Comparison of ENCODE assay signal across 11 cellular contexts in the genomic region with DNA sequence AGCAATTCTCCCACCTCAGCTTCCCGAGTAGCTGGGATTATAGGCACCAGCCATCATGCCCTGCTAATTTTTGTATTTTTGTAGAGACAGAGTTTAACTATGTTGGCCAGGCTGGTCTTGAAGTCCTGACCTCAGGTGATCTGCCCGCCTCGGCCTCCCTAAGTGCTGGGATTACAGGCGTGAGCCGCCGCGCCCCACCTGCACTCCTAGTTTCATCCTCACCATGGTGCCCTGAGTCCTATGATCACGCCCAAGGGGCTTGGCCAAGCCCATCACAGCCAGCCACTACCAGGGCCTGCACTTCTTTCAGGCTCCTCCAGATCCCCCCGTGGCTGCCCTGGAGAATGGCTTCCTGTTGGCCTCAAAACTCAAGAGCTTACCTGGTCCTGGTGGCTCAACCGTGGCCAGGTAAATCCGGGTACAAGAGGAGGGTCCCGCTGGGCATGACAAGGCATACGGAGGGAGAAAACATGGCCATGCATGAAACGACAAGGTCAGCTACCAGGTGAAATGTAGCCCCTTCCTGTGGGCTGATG. TPM values are rescaled to one million over a fixed set of nuclear protein-coding genes. Genes with fewer than 3 reads are reported as not detected.
A peak's percentile ranks its signal among the peaks of the same experiment; 100 is the strongest.
DNase-seq lines count a peak whose midpoint lies in the region; ATAC-seq and TF ChIP-seq lines count a peak whose summit lies in the region.
"Had no signal": no experiment of that assay in that cellular context is flagged by ENCODE, and none has a peak within 500 bp of the region (broad histone marks: within the 10 kb centered on the region; RNA-seq: fewer than 3 reads in every experiment).

No MANE protein-coding gene starts in this region.

- peak overlapping the region; percentile 73 for H3K4me3 Mint-ChIP-seq in nephron progenitor cell
- H3K4me3 Mint-ChIP-seq: activated CD8-positive, alpha-beta T cell treated with anti-CD3 and anti-CD28 coated beads for 36 hours; activated naive CD8-positive, alpha-beta T cell treated with anti-CD3 and anti-CD28 coated beads, Interleukin-2, amount 50 U/mL, for 24 hours had no signal

- H3K27me3 Mint-ChIP-seq in nephron progenitor cell (ENCODE audit: low read depth, poor library complexity): peaks cover 3% of the 10 kb centered on the region

- H3K27ac Mint-ChIP-seq in nephron progenitor cell: peak overlapping the region; percentile 96
- H3K27ac Mint-ChIP-seq: activated CD8-positive, alpha-beta T cell treated with anti-CD3 and anti-CD28 coated beads for 36 hours; activated naive CD8-positive, alpha-beta T cell treated with anti-CD3 and anti-CD28 coated beads, Interleukin-2, amount 50 U/mL, for 24 hours had no signal

- TF ChIP-seq CTCF in BE2C (IDR thresholded peaks at IDR 0.05; ENCODE audit: low read depth, low read length) (no peak; the same call in 1 of the 2 replicates), nephron progenitor cell (IDR thresholded peaks at IDR 0.05) (no peak)

- no peaks in the 10 kb centered on the region for H3K36me3 ChIP-seq in BE2C

- peaks cover 9% of the 10 kb centered on the region for H3K4me1 ChIP-seq in BE2C

- no peak for DNase-seq in BE2C
- peak; percentile 57 for DNase-seq in SK-N-DZ (ENCODE audit: low spot score)
- no peak for DNase-seq in nephron progenitor cell
- DNase-seq in NCI-H1436 treated with DMSO at 0.1 percent for 48 hours (lab: John Stamatoyannopoulos, UW): no peak
- DNase-seq in SHP77 (lab: John Stamatoyannopoulos, UW): no peak
- DNase-seq: activated CD8-positive, alpha-beta T cell treated with anti-CD3 and anti-CD28 coated beads for 36 hours; activated naive CD8-positive, alpha-beta T cell treated with anti-CD3 and anti-CD28 coated beads, Interleukin-2, amount 50 U/mL, for 24 hours; GOT3 had no signal

- H3K4me1 Mint-ChIP-seq in nephron progenitor cell: peaks cover 72% of the 10 kb centered on the region

- no peaks in the 10 kb centered on the region for H3K9me3 ChIP-seq in BE2C
- H3K9me3 ChIP-seq: MG63 had no signal

- peak overlapping the region; percentile 31; the same call in 1 of the 2 replicates for H3K4me3 ChIP-seq in BE2C (ENCODE audit: low read depth, low read length)
- H3K4me3 ChIP-seq: MG63 had no signal

- H3K36me3 Mint-ChIP-seq in nephron progenitor cell (ENCODE audit: low read depth): no peaks in the 10 kb centered on the region

- H3K27me3 ChIP-seq in BE2C: no peaks in the 10 kb centered on the region
- H3K27me3 ChIP-seq: MG63 had no signal

- ATAC-seq in GM19395 (IDR thresholded peaks at IDR 0.05; ENCODE audit: unreplicated experiment): no peak
- ATAC-seq: activated CD8-positive, alpha-beta T cell treated with anti-CD3 and anti-CD28 coated beads for 36 hours; activated naive CD8-positive, alpha-beta T cell treated with anti-CD3 and anti-CD28 coated beads, Interleukin-2, amount 50 U/mL, for 24 hours had no signal

- no peaks in the 10 kb centered on the region for H3K9me3 Mint-ChIP-seq in nephron progenitor cell
- H3K9me3 Mint-ChIP-seq: activated CD8-positive, alpha-beta T cell treated with anti-CD3 and anti-CD28 coated beads for 36 hours; activated naive CD8-positive, alpha-beta T cell treated with anti-CD3 and anti-CD28 coated beads, Interleukin-2, amount 50 U/mL, for 24 hours had no signal

RNA-seq across cellular contexts. Expression of a gene that starts 20.4 kb away (rescaled TPM):
- polyA plus RNA-seq in BE2C (2012; ENCODE audit: insufficient read depth, insufficient read length, low read depth): 40.1 TPM
- polyA plus RNA-seq in SK-N-DZ (2014; cell fraction: cytosol; rRNA removed): 26.4 and 28.4 TPM in 2 replicates
- 29.5 and 31.0 TPM in 2 replicates for polyA plus RNA-seq in SK-N-DZ (2014; cell fraction: nucleus; rRNA removed)

RNA-seq across cellular contexts. Expression of a gene that starts 22.6 kb away (rescaled TPM):
- 45.4 TPM for polyA plus RNA-seq in BE2C (2012; ENCODE audit: insufficient read depth, insufficient read length, low read depth)
- polyA plus RNA-seq in SK-N-DZ (2014; cell fraction: cytosol; rRNA removed): 4.4 and 4.5 TPM in 2 replicates
- polyA plus RNA-seq in SK-N-DZ (2014; cell fraction: nucleus; rRNA removed): 2.7 and 7.0 TPM in 2 replicates

RNA-seq across cellular contexts. Expression of a gene that starts 51.4 kb away (rescaled TPM):
- 0.11 TPM for polyA plus RNA-seq in BE2C (2012; ENCODE audit: insufficient read depth, insufficient read length, low read depth)
- polyA plus RNA-seq in SK-N-DZ (2014; cell fraction: cytosol; rRNA removed): 0.08 and 0.31 TPM in 2 replicates
- polyA plus RNA-seq in SK-N-DZ (2014; cell fraction: nucleus; rRNA removed): 0.05 TPM in 1 of 2 replicates, not detected in the other
- polyA plus RNA-seq: BJ had no signal

RNA-seq across cellular contexts. Expression of a gene that starts 57.9 kb away (rescaled TPM):
- 216 TPM for polyA plus RNA-seq in BE2C (2012; ENCODE audit: insufficient read depth, insufficient read length, low read depth)
- 187 and 191 TPM in 2 replicates for polyA plus RNA-seq in SK-N-DZ (2014; cell fraction: cytosol; rRNA removed)
- polyA plus RNA-seq in SK-N-DZ (2014; cell fraction: nucleus; rRNA removed): 181 and 215 TPM in 2 replicates
